21 cellular contexts compared by ENCODE assay signal in the genomic region with DNA sequence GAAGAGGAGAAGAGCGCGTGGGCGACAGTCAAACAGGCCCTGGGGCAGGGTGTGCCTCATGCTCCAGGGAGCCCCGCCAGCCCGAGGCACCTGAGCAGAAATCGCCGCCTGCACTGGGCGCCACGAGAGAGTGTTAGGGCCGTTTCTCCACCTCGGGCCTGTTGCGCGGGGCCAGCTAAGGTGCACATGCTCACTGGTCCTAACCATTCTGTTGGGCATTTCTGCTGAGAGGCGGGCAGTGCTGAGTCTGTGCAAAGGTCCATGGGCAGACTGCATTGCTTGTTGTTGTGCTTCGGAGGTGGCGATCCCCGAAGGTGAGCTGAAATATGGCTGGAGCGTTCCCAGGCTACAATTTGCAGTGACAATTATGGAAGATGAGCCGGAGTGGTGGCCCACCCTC.
A peak's percentile ranks its signal among the peaks of the same experiment; 100 is the strongest.
DNase-seq lines count a peak whose midpoint lies in the region; ATAC-seq and TF ChIP-seq lines count a peak whose summit lies in the region.
"Had no signal": no experiment of that assay in that cellular context is flagged by ENCODE, and none has a peak within 500 bp of the region (broad histone marks: within the 10 kb centered on the region; RNA-seq: fewer than 3 reads in every experiment).

No MANE protein-coding gene starts in this region.

- H3K4me3 ChIP-seq in right cardiac atrium (ENCODE audit: low read length): no peak overlapping the region
- no peak overlapping the region for H3K4me3 ChIP-seq in left ventricle myocardium inferior
- no peak overlapping the region for H3K4me3 ChIP-seq in mucosa of descending colon
- H3K4me3 ChIP-seq: BLaER1 treated with 17β-estradiol and CSF1 and Interleukin-3, amounts not matched to agents 10 nM and 100 nM; GM23338 had no signal

- H3K4me1 ChIP-seq in right cardiac atrium (ENCODE audit: control insufficient read depth, insufficient read depth, low read length): no peaks in the 10 kb centered on the region
- no peaks in the 10 kb centered on the region for H3K4me1 ChIP-seq in left ventricle myocardium inferior
- no peaks in the 10 kb centered on the region for H3K4me1 ChIP-seq in mucosa of descending colon (ENCODE audit: low read depth)
- H3K4me1 ChIP-seq: BLaER1 treated with 17β-estradiol and CSF1 and Interleukin-3, amounts not matched to agents 10 nM and 100 nM had no signal

- H3K27me3 ChIP-seq in right cardiac atrium (ENCODE audit: control insufficient read depth, insufficient read depth) (no peaks in the 10 kb centered on the region), left ventricle myocardium inferior (ENCODE audit: low read depth) (no peaks in the 10 kb centered on the region)
- H3K27me3 ChIP-seq: BLaER1 treated with 17β-estradiol and CSF1 and Interleukin-3, amounts not matched to agents 10 nM and 100 nM had no signal

- intact Hi-C loops in right cardiac atrium (cut with DNase I): no loop called here
- intact Hi-C loops in left ventricle myocardium inferior (cut with micrococcal nuclease): no loop called here
- intact Hi-C loops in mucosa of descending colon (cut with DNase I, micrococcal nuclease): no loop called here
- intact Hi-C loops in activated T-helper 1 cell treated with anti-CD3 and anti-CD28 coated beads, Interleukin-12 subunit alpha, Interleukin-12 subunit beta, Interleukin-2, Interleukin-4 antibody, amounts not matched to agents 30 ng/mL and 10 ng/mL and 1 ng/mL, durations not matched to agents 14 hours and 24 hours and 36 hours (cut with micrococcal nuclease): no loop called here

- no peak overlapping the region for H3K27ac Mint-ChIP-seq in chondrocyte (ENCODE audit: unreplicated experiment)
- no peak overlapping the region for H3K27ac Mint-ChIP-seq in activated T-helper 1 cell treated with anti-CD3 and anti-CD28 coated beads, Interleukin-12 subunit alpha, Interleukin-12 subunit beta, Interleukin-2, Interleukin-4 antibody, amounts not matched to agents 30 ng/mL and 10 ng/mL and 1 ng/mL, durations not matched to agents 14 hours and 24 hours and 36 hours
- H3K27ac Mint-ChIP-seq: B cell; CD8-positive, alpha-beta T cell; GM23338; HFFc6 had no signal

- H3K9me3 Mint-ChIP-seq in chondrocyte (ENCODE audit: low read depth): peaks cover 39% of the 10 kb centered on the region
- peaks cover 18% of the 10 kb centered on the region for H3K9me3 Mint-ChIP-seq in activated T-helper 1 cell treated with anti-CD3 and anti-CD28 coated beads, Interleukin-12 subunit alpha, Interleukin-12 subunit beta, Interleukin-2, Interleukin-4 antibody, amounts not matched to agents 30 ng/mL and 10 ng/mL and 1 ng/mL, durations not matched to agents 14 hours and 24 hours and 36 hours

- peak in 2 of 3 donors; percentile 29 to 35 for DNase-seq in right cardiac atrium
- DNase-seq in left ventricle myocardium inferior: no peak
- DNase-seq in chondrocyte (ENCODE audit: low spot score): peak; percentile 55
- DNase-seq in mucosa of descending colon: peak in 2 of 3 donors; percentile 13 to 24
- DNase-seq in stimulated activated naive CD8-positive, alpha-beta T cell treated with anti-CD3 and anti-CD28 coated beads, Interleukin-15, Interleukin-2, amounts not matched to agents 100 U/mL and 50 U/mL, for 24 hours: no peak
- no peak for DNase-seq in activated T-helper 1 cell treated with anti-CD3 and anti-CD28 coated beads, Interleukin-12 subunit alpha, Interleukin-12 subunit beta, Interleukin-2, Interleukin-4 antibody, amounts not matched to agents 30 ng/mL and 10 ng/mL and 1 ng/mL, durations not matched to agents 14 hours and 24 hours and 36 hours (ENCODE audit: low spot score)
- no peak for DNase-seq in NCI-H1694 treated with DMSO at 0.1 percent for 48 hours (lab: John Stamatoyannopoulos, UW)
- no peak for DNase-seq in NCI-H82 (lab: John Stamatoyannopoulos, UW)
- DNase-seq: 8988T; Calu3; CD8-positive, alpha-beta T cell; DMS 273 treated with DMSO at 0.1 percent for 48 hours; DMS53; DND-41; EL; HFFc6; IMR-90 had no signal

- WGBS in right cardiac atrium: 93% methylated on average over 19 of the region's 19 CpGs

- H3K9me3 ChIP-seq in right cardiac atrium (ENCODE audit: control insufficient read depth, low read length) (no peaks in the 10 kb centered on the region), left ventricle myocardium inferior (replicated peaks) (peaks cover 43% of the 10 kb centered on the region), mucosa of descending colon (peaks cover 50% of the 10 kb centered on the region)

- ATAC-seq in right cardiac atrium (no peak), mucosa of descending colon (no peak)
- ATAC-seq in stimulated activated naive CD8-positive, alpha-beta T cell treated with anti-CD3 and anti-CD28 coated beads, Interleukin-15, Interleukin-2, amounts not matched to agents 100 U/mL and 50 U/mL, for 24 hours: no peak
- ATAC-seq: CD8-positive, alpha-beta T cell; GM23338; HCT116 had no signal

- H3K36me3 Mint-ChIP-seq in chondrocyte (ENCODE audit: low read depth): peaks cover 1% of the 10 kb centered on the region
- H3K36me3 Mint-ChIP-seq in activated T-helper 1 cell treated with anti-CD3 and anti-CD28 coated beads, Interleukin-12 subunit alpha, Interleukin-12 subunit beta, Interleukin-2, Interleukin-4 antibody, amounts not matched to agents 30 ng/mL and 10 ng/mL and 1 ng/mL, durations not matched to agents 14 hours and 24 hours and 36 hours (ENCODE audit: low read depth): no peaks in the 10 kb centered on the region
- H3K36me3 Mint-ChIP-seq: CD8-positive, alpha-beta T cell had no signal

- H3K27ac ChIP-seq in right cardiac atrium (ENCODE audit: low read length) (no peak overlapping the region), left ventricle myocardium inferior (replicated peaks) (no peak overlapping the region)
- H3K27ac ChIP-seq: BLaER1 treated with 17β-estradiol and CSF1 and Interleukin-3, amounts not matched to agents 10 nM and 100 nM had no signal

- no peak overlapping the region for H3K4me3 Mint-ChIP-seq in chondrocyte (ENCODE audit: unreplicated experiment)
- H3K4me3 Mint-ChIP-seq in activated T-helper 1 cell treated with anti-CD3 and anti-CD28 coated beads, Interleukin-12 subunit alpha, Interleukin-12 subunit beta, Interleukin-2, Interleukin-4 antibody, amounts not matched to agents 30 ng/mL and 10 ng/mL and 1 ng/mL, durations not matched to agents 14 hours and 24 hours and 36 hours: no peak overlapping the region
- H3K4me3 Mint-ChIP-seq: B cell; CD8-positive, alpha-beta T cell; GM23338; HFFc6 had no signal

- no peak for TF ChIP-seq CTCF in left ventricle myocardium inferior (IDR thresholded peaks at IDR 0.05; ENCODE audit: borderline replicate concordance)
- no peak for TF ChIP-seq CTCF in chondrocyte (IDR thresholded peaks at IDR 0.05)
- TF ChIP-seq CTCF in mucosa of descending colon (IDR thresholded peaks at IDR 0.05): no peak

- H3K36me3 ChIP-seq in left ventricle myocardium inferior (no peaks in the 10 kb centered on the region), mucosa of descending colon (ENCODE audit: low read depth) (no peaks in the 10 kb centered on the region)
- H3K36me3 ChIP-seq: BLaER1 treated with 17β-estradiol and CSF1 and Interleukin-3, amounts not matched to agents 10 nM and 100 nM had no signal

- no peaks in the 10 kb centered on the region for H3K27me3 Mint-ChIP-seq in chondrocyte (ENCODE audit: low read depth)
- no peaks in the 10 kb centered on the region for H3K27me3 Mint-ChIP-seq in activated T-helper 1 cell treated with anti-CD3 and anti-CD28 coated beads, Interleukin-12 subunit alpha, Interleukin-12 subunit beta, Interleukin-2, Interleukin-4 antibody, amounts not matched to agents 30 ng/mL and 10 ng/mL and 1 ng/mL, durations not matched to agents 14 hours and 24 hours and 36 hours (ENCODE audit: insufficient read depth)
- H3K27me3 Mint-ChIP-seq: B cell had no signal

- H3K4me1 Mint-ChIP-seq in chondrocyte (ENCODE audit: low read depth): no peaks in the 10 kb centered on the region
- H3K4me1 Mint-ChIP-seq in activated T-helper 1 cell treated with anti-CD3 and anti-CD28 coated beads, Interleukin-12 subunit alpha, Interleukin-12 subunit beta, Interleukin-2, Interleukin-4 antibody, amounts not matched to agents 30 ng/mL and 10 ng/mL and 1 ng/mL, durations not matched to agents 14 hours and 24 hours and 36 hours (ENCODE audit: low read depth): no peaks in the 10 kb centered on the region
- H3K4me1 Mint-ChIP-seq: B cell, GM23338 had no signal

Comparison
In these comparisons a context has a peak if more than half of its experiments do, and no peak if none do; other contexts are left out.
1. DNase-seq: peak in right cardiac atrium (2 of 3), chondrocyte (single experiment) and mucosa of descending colon (2 of 3); none in left ventricle myocardium inferior (single experiment), stimulated activated naive CD8-positive, alpha-beta T cell treated with anti-CD3 and anti-CD28 coated beads, Interleukin-15, Interleukin-2, amounts not matched to agents 100 U/mL and 50 U/mL, for 24 hours (single experiment), activated T-helper 1 cell treated with anti-CD3 and anti-CD28 coated beads, Interleukin-12 subunit alpha, Interleukin-12 subunit beta, Interleukin-2, Interleukin-4 antibody, amounts not matched to agents 30 ng/mL and 10 ng/mL and 1 ng/mL, durations not matched to agents 14 hours and 24 hours and 36 hours (single experiment), NCI-H1694 treated with DMSO at 0.1 percent for 48 hours (single experiment) and NCI-H82 (single experiment).